ENCODE assay signal across 35 cellular contexts in the genomic region with DNA sequence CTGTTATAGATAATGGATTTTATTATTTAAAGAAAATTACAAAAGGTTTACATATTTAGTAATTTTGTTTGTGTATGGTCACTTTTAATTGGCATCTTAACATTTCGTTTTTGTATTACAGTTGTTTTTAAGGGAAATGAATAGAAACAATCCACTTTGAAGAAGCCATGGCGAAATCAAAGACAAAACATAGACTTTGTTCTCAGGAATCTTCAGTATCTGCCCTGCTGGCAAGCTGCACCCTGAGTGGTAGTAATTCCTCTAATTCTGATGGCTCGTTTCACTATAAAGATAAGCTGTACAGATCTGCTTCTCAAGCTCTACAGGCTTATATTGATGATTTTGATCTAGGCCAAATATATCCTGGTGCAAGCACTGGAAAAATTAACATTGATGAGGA. TPM values are rescaled to one million over a fixed set of nuclear protein-coding genes. Genes with fewer than 3 reads are reported as not detected.
A peak's percentile ranks its signal among the peaks of the same experiment; 100 is the strongest.
DNase-seq lines count a peak whose midpoint lies in the region; TF ChIP-seq lines count a peak whose summit lies in the region.
"Had no signal": no experiment of that assay in that cellular context is flagged by ENCODE, and none has a peak within 500 bp of the region (broad histone marks: within the 10 kb centered on the region; RNA-seq: fewer than 3 reads in every experiment).

No MANE protein-coding gene starts in this region.

- H3K4me2 ChIP-seq in hepatocyte: peak overlapping the region; percentile 93

- H3K9me3 Mint-ChIP-seq in brain (peaks cover 0 to 4% (median 0%) of the 10 kb centered on the region in 5 experiments), type B pancreatic cell (no peaks in the 10 kb centered on the region)
- H3K9me3 Mint-ChIP-seq: dendritic cell treated with granulocyte-macrophage colony-stimulating factor and Interleukin-4, amounts not matched to agents 40 ng/mL and 50 ng/mL, for 4 days; endodermal cell; GM23338 had no signal

- H3K27ac Mint-ChIP-seq in brain (no peak overlapping the region), type B pancreatic cell (no peak overlapping the region)
- H3K27ac Mint-ChIP-seq: dendritic cell treated with granulocyte-macrophage colony-stimulating factor and Interleukin-4, amounts not matched to agents 40 ng/mL and 50 ng/mL, for 4 days; endodermal cell; GM23338; naive thymus-derived CD4-positive, alpha-beta T cell had no signal

- no peaks in the 10 kb centered on the region for H3K9me3 ChIP-seq in hepatocyte (ENCODE audit: low read depth)
- H3K9me3 ChIP-seq: esophagus squamous epithelium, ovary, upper lobe of right lung had no signal

- peaks cover 23% of the 10 kb centered on the region for H3K4me1 Mint-ChIP-seq in brain
- H3K4me1 Mint-ChIP-seq in type B pancreatic cell (ENCODE audit: unreplicated experiment): peaks cover 7% of the 10 kb centered on the region

- no peak overlapping the region for H3K27ac ChIP-seq in hepatocyte
- H3K27ac ChIP-seq: 22Rv1, esophagus squamous epithelium, HL-60, ovary, upper lobe of right lung had no signal

- H3K4me3 Mint-ChIP-seq in brain: peak overlapping the region; percentile 9 to 70 (median 57)
- peak overlapping the region; percentile 13 for H3K4me3 Mint-ChIP-seq in type B pancreatic cell
- H3K4me3 Mint-ChIP-seq: dendritic cell treated with granulocyte-macrophage colony-stimulating factor and Interleukin-4, amounts not matched to agents 40 ng/mL and 50 ng/mL, for 4 days; endodermal cell; naive thymus-derived CD4-positive, alpha-beta T cell had no signal

- peaks cover 5% of the 10 kb centered on the region for H3K4me1 ChIP-seq in hepatocyte (ENCODE audit: insufficient read depth)
- H3K4me1 ChIP-seq: upper lobe of right lung had no signal

- TF ChIP-seq CTCF in brain (conservative IDR thresholded peaks at IDR 0.05): no peak
- TF ChIP-seq CTCF in hepatocyte (IDR thresholded peaks at IDR 0.05; ENCODE audit: poor library complexity): no peak
- no peak for TF ChIP-seq CTCF in type B pancreatic cell (conservative IDR thresholded peaks at IDR 0.05)

- peak; percentile 1 for DNase-seq in NCI-H82 (lab: John Stamatoyannopoulos, UW)
- no peak for DNase-seq in NCI-H82 treated with DMSO at 0.1 percent for 48 hours (lab: John Stamatoyannopoulos, UW; ENCODE audit: unreplicated experiment)
- DNase-seq in hepatocyte (ENCODE audit: low spot score): no peak
- DNase-seq in type B pancreatic cell (ENCODE audit: extremely low spot score, unreplicated experiment): no peak
- DNase-seq in HuH-7.5 (ENCODE audit: low spot score): no peak
- DNase-seq in activated CD4-positive, alpha-beta T cell treated with anti-CD3 and anti-CD28 coated beads for 4 hours: no peak
- DNase-seq in NOMO-1 treated with DMSO at 0.1 percent for 48 hours (lab: John Stamatoyannopoulos, UW; ENCODE audit: unreplicated experiment): no peak
- DNase-seq: activated CD4-positive, alpha-beta T cell treated with anti-CD3 and anti-CD28 coated beads, Interleukin-2, amount 50 U/mL, for 4 hours; activated CD4-positive, CD25-positive, alpha-beta regulatory T cell; activated naive CD4-positive, alpha-beta T cell treated with Interleukin-2 at 50 U/mL for 16 hours; amniotic stem cell; EL; endodermal cell; esophagus squamous epithelium; glutamatergic neuron; kidney; midbrain; naive thymus-derived CD4-positive, alpha-beta T cell; NCI-H1048; NCI-H1694 treated with DMSO at 0.1 percent for 48 hours; NCI-H2171; NCI-H510A treated with DMSO at 0.1 percent for 48 hours; ovary; retina; SIG-M5; SW 1271; T-helper 9 cell; upper lobe of right lung had no signal

- H2AFZ ChIP-seq in hepatocyte: no peak overlapping the region
- H2AFZ ChIP-seq: GM23338 had no signal

- H3K36me3 Mint-ChIP-seq in brain (peaks cover 19% of the 10 kb centered on the region), type B pancreatic cell (peaks cover 14% of the 10 kb centered on the region)

- H4K20me1 ChIP-seq in hepatocyte (ENCODE audit: insufficient read depth, poor library complexity, severe bottlenecking): no peaks in the 10 kb centered on the region

- peaks cover 5% of the 10 kb centered on the region for H3K79me2 ChIP-seq in hepatocyte

- H3K9me2 ChIP-seq in hepatocyte (replicated peaks; ENCODE audit: insufficient read depth): no peaks in the 10 kb centered on the region

- H3K4me3 ChIP-seq in hepatocyte: no peak overlapping the region
- H3K4me3 ChIP-seq: esophagus squamous epithelium, ovary, upper lobe of right lung had no signal

- H3K36me3 ChIP-seq in hepatocyte (replicated peaks; ENCODE audit: insufficient read depth, low read depth): no peaks in the 10 kb centered on the region
- H3K36me3 ChIP-seq: esophagus squamous epithelium, ovary, upper lobe of right lung had no signal

- H3K27me3 Mint-ChIP-seq in brain (peaks cover 10% of the 10 kb centered on the region), type B pancreatic cell (peaks cover 2% of the 10 kb centered on the region)

- 61% methylated on average over 3 of the region's 3 CpGs for WGBS in hepatocyte (ENCODE audit: low lambda C conversion rate, missing lambda C conversion rate)

- H3K27me3 ChIP-seq in hepatocyte: no peaks in the 10 kb centered on the region
- H3K27me3 ChIP-seq: esophagus squamous epithelium, ovary, upper lobe of right lung had no signal

RNA-seq across cellular contexts. Expression of a gene that starts 2.7 kb away (rescaled TPM):
- polyA plus RNA-seq in brain (ENCODE audit: insufficient read depth, low read depth, low replicate concordance): 2.2 TPM
- total RNA-seq in hepatocyte: 1.8 and 6.5 TPM in 2 replicates
- polyA plus RNA-seq in hepatocyte: 1.1 and 1.3 TPM in 2 replicates
- 3.8 and 18.4 TPM in 2 replicates for total RNA-seq in type B pancreatic cell (ENCODE audit: low replicate concordance)

RNA-seq across cellular contexts. Expression of a gene that starts 2.7 kb away (rescaled TPM):
- polyA plus RNA-seq in brain (ENCODE audit: insufficient read depth, low read depth, low replicate concordance) (0.75 TPM), hepatocyte (0.18 and 0.81 TPM in 2 replicates)
- total RNA-seq in hepatocyte (not detected in 2 replicates), type B pancreatic cell (ENCODE audit: low replicate concordance) (not detected in 2 replicates)
- total RNA-seq: cardiac septum; endodermal cell; esophagus squamous epithelium; GM23338; lower leg skin; naive thymus-derived CD4-positive, alpha-beta T cell; ovary; upper lobe of right lung had no signal
- polyA plus RNA-seq: GM23338, ovary had no signal
